ENCODE assay signal across 2 cellular contexts in genomic region chr15:40595773-40596172, GRCh38.
TF ChIP-seq lines count a peak whose summit lies in the region.

No MANE protein-coding gene starts in this region.

TF ChIP-seq in A549, 52 proteins besides CTCF, POLR2A, EP300 and RAD21:
- TF ChIP-seq TFCP2L1 (CRISPR knock-in tag; IDR thresholded peaks at IDR 0.05), result no peak
- no peak for TF ChIP-seq HOXB5 (CRISPR knock-in tag; IDR thresholded peaks at IDR 0.05)
- TF ChIP-seq JUNB (IDR thresholded peaks at IDR 0.05), result no peak
- TF ChIP-seq ZFP36 (IDR thresholded peaks at IDR 0.05; ENCODE audit: borderline replicate concordance, partially characterized antibody), result no peak
- TF ChIP-seq MAFK (IDR thresholded peaks at IDR 0.05; ENCODE audit: partially characterized antibody), result no peak
- no peak for TF ChIP-seq NPAS2 (CRISPR knock-in tag; IDR thresholded peaks at IDR 0.05; ENCODE audit: borderline replicate concordance)
- no peak for TF ChIP-seq HEYL (CRISPR knock-in tag; IDR thresholded peaks at IDR 0.05)
- no peak for TF ChIP-seq FOXS1 (CRISPR knock-in tag; IDR thresholded peaks at IDR 0.05)
- no peak for TF ChIP-seq HOXA7 (CRISPR knock-in tag; IDR thresholded peaks at IDR 0.05)
- TF ChIP-seq PBX3 (IDR thresholded peaks at IDR 0.05), result no peak
- no peak for TF ChIP-seq ESRRA (IDR thresholded peaks at IDR 0.05; ENCODE audit: borderline replicate concordance, low read length)
- no peak for TF ChIP-seq POLR2AphosphoS2 (conservative IDR thresholded peaks at IDR 0.05; ENCODE audit: low read length)
- TF ChIP-seq HDAC2 (IDR thresholded peaks at IDR 0.05), result no peak
- TF ChIP-seq MAZ (IDR thresholded peaks at IDR 0.05; ENCODE audit: borderline replicate concordance, low read depth, low read length), result no peak
- no peak for TF ChIP-seq USF2 (IDR thresholded peaks at IDR 0.05)
- TF ChIP-seq E2F6 (IDR thresholded peaks at IDR 0.05; ENCODE audit: borderline replicate concordance, low read depth), result no peak
- no peak for TF ChIP-seq NFE2L2 (conservative IDR thresholded peaks at IDR 0.05; ENCODE audit: low read length)

TF ChIP-seq in GM12878, 131 proteins besides CTCF, POLR2A, EP300 and RAD21:
- no peak for TF ChIP-seq MXI1 (IDR thresholded peaks at IDR 0.05; ENCODE audit: low read depth, low read length)
- TF ChIP-seq BCL11A (IDR thresholded peaks at IDR 0.05; ENCODE audit: low read depth, low read length), result no peak
- no peak for TF ChIP-seq IKZF1 (conservative IDR thresholded peaks at IDR 0.05)
- TF ChIP-seq FOS (IDR thresholded peaks at IDR 0.05; ENCODE audit: borderline replicate concordance, extremely low read depth, insufficient read length), result no peak
- no peak for TF ChIP-seq CHD1 (IDR thresholded peaks at IDR 0.05; ENCODE audit: low read depth, low read length)
- TF ChIP-seq HSF1 (IDR thresholded peaks at IDR 0.05; ENCODE audit: low read depth, low read length), result no peak
- no peak for TF ChIP-seq EZH2 (IDR thresholded peaks at IDR 0.05; ENCODE audit: borderline replicate concordance, control insufficient read depth, low read depth, low read length)
- TF ChIP-seq SUZ12 (IDR thresholded peaks at IDR 0.05; ENCODE audit: unreplicated experiment), result no peak
- no peak for TF ChIP-seq EED (IDR thresholded peaks at IDR 0.05; ENCODE audit: low read depth)
- TF ChIP-seq BRCA1 (IDR thresholded peaks at IDR 0.05; ENCODE audit: low read depth, low read length), result no peak
- TF ChIP-seq JUNB (IDR thresholded peaks at IDR 0.05), result no peak
- no peak for TF ChIP-seq ELK1 (IDR thresholded peaks at IDR 0.05; ENCODE audit: low read depth, low read length)
- no peak for TF ChIP-seq STAT1 (conservative IDR thresholded peaks at IDR 0.05)
- TF ChIP-seq BACH1 (IDR thresholded peaks at IDR 0.05; ENCODE audit: borderline replicate concordance), result no peak
- TF ChIP-seq NFIC (IDR thresholded peaks at IDR 0.05; ENCODE audit: low read depth, low read length), result no peak
- no peak for TF ChIP-seq SUPT20H (IDR thresholded peaks at IDR 0.05; ENCODE audit: borderline replicate concordance, control insufficient read depth, low read depth, low read length)
- no peak for TF ChIP-seq PAX5 (IDR thresholded peaks at IDR 0.05; ENCODE audit: borderline replicate concordance, low read depth, low read length)
- TF ChIP-seq ETV6 (conservative IDR thresholded peaks at IDR 0.05 in 1 of 2, IDR thresholded peaks at IDR 0.05 in 1 of 2; ENCODE audit: borderline replicate concordance in 1 of 2, low read depth in 1 of 2), result no peak
